Comparison of ENCODE assay signal across 1 cellular context in the genomic region with DNA sequence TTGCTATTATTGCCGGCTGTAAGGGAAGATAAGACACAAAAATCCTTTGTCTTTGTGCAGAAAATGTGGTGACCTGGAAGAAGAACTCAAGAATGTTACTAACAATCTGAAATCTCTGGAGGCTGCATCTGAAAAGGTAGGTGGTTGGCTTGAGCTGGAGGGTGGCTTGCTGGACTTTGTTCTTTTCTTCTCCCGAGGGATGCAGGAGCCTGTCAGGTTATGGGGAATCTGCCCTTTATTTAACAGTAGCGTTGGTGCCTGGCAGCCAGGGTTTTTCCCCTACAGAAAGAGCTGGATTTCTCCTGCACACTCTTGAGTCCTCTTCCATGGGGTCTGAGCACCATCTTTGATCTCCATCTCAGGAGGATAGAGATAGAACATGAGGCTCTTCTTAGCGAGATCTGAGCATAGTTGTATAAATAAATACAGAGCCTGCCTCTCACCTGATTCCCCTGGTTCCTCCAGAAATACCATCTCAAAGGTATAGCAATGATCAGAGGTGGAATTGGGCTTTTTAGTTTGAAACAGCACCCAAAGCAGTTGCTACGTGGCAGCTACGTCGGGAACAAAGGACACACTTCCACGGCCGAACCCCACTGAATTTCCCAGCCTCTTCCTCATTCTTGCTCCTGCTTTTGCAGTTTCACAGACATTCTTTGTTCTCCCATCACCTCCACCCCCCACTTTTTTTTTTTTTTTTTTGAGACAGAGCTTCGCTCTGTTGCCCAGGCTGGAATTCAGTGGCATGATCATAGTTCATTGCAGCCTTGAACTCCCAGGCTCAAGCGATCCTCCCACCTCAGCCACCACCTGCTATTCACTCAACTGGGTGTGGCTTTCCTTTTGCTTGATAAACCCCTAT.
TF ChIP-seq lines count a peak whose summit lies in the region.

No MANE protein-coding gene starts in this region.

TF ChIP-seq in HepG2, 621 proteins besides CTCF, POLR2A, EP300 and RAD21 (continued from another document and continues in another):
- TF ChIP-seq THYN1 (CRISPR knock-in tag; IDR thresholded peaks at IDR 0.05; ENCODE audit: borderline replicate concordance, low read depth): no peak
- no peak for TF ChIP-seq PAWR (CRISPR knock-in tag; IDR thresholded peaks at IDR 0.05; ENCODE audit: borderline replicate concordance)
- TF ChIP-seq, protein P1, sequence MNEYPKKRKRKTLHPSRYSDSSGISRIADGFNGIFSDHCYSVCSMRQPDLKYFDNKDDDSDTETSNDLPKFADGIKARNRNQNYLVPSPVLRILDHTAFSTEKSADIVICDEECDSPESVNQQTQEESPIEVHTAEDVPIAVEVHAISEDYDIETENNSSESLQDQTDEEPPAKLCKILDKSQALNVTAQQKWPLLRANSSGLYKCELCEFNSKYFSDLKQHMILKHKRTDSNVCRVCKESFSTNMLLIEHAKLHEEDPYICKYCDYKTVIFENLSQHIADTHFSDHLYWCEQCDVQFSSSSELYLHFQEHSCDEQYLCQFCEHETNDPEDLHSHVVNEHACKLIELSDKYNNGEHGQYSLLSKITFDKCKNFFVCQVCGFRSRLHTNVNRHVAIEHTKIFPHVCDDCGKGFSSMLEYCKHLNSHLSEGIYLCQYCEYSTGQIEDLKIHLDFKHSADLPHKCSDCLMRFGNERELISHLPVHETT (CRISPR knock-in tag; conservative IDR thresholded peaks at IDR 0.05): no peak
- TF ChIP-seq ZNF501 (CRISPR knock-in tag; IDR thresholded peaks at IDR 0.05): no peak
- no peak for TF ChIP-seq GABPA (IDR thresholded peaks at IDR 0.05; ENCODE audit: low read depth, low read length)
- TF ChIP-seq GABPA (CRISPR knock-in tag; IDR thresholded peaks at IDR 0.05; ENCODE audit: low read depth): no peak
- no peak for TF ChIP-seq HNRNPK (IDR thresholded peaks at IDR 0.05; ENCODE audit: low read depth, low read length, poor library complexity, severe bottlenecking)
- TF ChIP-seq ZZZ3 (CRISPR knock-in tag; IDR thresholded peaks at IDR 0.05; ENCODE audit: borderline replicate concordance): no peak
- TF ChIP-seq, protein P2, sequence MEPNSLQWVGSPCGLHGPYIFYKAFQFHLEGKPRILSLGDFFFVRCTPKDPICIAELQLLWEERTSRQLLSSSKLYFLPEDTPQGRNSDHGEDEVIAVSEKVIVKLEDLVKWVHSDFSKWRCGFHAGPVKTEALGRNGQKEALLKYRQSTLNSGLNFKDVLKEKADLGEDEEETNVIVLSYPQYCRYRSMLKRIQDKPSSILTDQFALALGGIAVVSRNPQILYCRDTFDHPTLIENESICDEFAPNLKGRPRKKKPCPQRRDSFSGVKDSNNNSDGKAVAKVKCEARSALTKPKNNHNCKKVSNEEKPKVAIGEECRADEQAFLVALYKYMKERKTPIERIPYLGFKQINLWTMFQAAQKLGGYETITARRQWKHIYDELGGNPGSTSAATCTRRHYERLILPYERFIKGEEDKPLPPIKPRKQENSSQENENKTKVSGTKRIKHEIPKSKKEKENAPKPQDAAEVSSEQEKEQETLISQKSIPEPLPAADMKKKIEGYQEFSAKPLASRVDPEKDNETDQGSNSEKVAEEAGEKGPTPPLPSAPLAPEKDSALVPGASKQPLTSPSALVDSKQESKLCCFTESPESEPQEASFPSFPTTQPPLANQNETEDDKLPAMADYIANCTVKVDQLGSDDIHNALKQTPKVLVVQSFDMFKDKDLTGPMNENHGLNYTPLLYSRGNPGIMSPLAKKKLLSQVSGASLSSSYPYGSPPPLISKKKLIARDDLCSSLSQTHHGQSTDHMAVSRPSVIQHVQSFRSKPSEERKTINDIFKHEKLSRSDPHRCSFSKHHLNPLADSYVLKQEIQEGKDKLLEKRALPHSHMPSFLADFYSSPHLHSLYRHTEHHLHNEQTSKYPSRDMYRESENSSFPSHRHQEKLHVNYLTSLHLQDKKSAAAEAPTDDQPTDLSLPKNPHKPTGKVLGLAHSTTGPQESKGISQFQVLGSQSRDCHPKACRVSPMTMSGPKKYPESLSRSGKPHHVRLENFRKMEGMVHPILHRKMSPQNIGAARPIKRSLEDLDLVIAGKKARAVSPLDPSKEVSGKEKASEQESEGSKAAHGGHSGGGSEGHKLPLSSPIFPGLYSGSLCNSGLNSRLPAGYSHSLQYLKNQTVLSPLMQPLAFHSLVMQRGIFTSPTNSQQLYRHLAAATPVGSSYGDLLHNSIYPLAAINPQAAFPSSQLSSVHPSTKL (CRISPR knock-in tag; IDR thresholded peaks at IDR 0.05): peak; percentile 40; the same call in 1 of the 2 replicates
- no peak for TF ChIP-seq NFIB (CRISPR knock-in tag; IDR thresholded peaks at IDR 0.05; ENCODE audit: borderline replicate concordance)
- TF ChIP-seq, protein P3, sequence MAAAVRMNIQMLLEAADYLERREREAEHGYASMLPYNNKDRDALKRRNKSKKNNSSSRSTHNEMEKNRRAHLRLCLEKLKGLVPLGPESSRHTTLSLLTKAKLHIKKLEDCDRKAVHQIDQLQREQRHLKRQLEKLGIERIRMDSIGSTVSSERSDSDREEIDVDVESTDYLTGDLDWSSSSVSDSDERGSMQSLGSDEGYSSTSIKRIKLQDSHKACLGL (CRISPR knock-in tag; IDR thresholded peaks at IDR 0.05): no peak
- TF ChIP-seq ZNF17 (CRISPR knock-in tag; IDR thresholded peaks at IDR 0.05): no peak
- TF ChIP-seq, protein P4, sequence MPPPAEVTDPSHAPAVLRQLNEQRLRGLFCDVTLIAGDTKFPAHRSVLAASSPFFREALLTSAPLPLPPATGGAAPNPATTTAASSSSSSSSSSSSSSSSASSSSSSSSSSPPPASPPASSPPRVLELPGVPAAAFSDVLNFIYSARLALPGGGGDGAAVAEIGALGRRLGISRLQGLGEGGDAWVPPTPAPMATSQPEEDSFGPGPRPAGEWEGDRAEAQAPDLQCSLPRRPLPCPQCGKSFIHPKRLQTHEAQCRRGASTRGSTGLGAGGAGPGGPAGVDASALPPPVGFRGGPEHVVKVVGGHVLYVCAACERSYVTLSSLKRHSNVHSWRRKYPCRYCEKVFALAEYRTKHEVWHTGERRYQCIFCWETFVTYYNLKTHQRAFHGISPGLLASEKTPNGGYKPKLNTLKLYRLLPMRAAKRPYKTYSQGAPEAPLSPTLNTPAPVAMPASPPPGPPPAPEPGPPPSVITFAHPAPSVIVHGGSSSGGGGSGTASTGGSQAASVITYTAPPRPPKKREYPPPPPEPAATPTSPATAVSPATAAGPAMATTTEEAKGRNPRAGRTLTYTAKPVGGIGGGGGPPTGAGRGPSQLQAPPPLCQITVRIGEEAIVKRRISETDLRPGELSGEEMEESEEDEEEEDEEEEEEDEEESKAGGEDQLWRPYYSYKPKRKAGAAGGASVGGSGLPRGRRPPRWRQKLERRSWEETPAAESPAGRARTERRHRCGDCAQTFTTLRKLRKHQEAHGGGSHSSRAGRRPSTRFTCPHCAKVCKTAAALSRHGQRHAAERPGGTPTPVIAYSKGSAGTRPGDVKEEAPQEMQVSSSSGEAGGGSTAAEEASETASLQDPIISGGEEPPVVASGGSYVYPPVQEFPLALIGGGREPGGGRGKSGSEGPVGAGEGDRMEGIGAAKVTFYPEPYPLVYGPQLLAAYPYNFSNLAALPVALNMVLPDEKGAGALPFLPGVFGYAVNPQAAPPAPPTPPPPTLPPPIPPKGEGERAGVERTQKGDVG (CRISPR knock-in tag; IDR thresholded peaks at IDR 0.05; ENCODE audit: borderline replicate concordance): no peak
- no peak for TF ChIP-seq ZNF337 (CRISPR knock-in tag; IDR thresholded peaks at IDR 0.05; ENCODE audit: borderline replicate concordance, low read depth)
- TF ChIP-seq, protein P5, sequence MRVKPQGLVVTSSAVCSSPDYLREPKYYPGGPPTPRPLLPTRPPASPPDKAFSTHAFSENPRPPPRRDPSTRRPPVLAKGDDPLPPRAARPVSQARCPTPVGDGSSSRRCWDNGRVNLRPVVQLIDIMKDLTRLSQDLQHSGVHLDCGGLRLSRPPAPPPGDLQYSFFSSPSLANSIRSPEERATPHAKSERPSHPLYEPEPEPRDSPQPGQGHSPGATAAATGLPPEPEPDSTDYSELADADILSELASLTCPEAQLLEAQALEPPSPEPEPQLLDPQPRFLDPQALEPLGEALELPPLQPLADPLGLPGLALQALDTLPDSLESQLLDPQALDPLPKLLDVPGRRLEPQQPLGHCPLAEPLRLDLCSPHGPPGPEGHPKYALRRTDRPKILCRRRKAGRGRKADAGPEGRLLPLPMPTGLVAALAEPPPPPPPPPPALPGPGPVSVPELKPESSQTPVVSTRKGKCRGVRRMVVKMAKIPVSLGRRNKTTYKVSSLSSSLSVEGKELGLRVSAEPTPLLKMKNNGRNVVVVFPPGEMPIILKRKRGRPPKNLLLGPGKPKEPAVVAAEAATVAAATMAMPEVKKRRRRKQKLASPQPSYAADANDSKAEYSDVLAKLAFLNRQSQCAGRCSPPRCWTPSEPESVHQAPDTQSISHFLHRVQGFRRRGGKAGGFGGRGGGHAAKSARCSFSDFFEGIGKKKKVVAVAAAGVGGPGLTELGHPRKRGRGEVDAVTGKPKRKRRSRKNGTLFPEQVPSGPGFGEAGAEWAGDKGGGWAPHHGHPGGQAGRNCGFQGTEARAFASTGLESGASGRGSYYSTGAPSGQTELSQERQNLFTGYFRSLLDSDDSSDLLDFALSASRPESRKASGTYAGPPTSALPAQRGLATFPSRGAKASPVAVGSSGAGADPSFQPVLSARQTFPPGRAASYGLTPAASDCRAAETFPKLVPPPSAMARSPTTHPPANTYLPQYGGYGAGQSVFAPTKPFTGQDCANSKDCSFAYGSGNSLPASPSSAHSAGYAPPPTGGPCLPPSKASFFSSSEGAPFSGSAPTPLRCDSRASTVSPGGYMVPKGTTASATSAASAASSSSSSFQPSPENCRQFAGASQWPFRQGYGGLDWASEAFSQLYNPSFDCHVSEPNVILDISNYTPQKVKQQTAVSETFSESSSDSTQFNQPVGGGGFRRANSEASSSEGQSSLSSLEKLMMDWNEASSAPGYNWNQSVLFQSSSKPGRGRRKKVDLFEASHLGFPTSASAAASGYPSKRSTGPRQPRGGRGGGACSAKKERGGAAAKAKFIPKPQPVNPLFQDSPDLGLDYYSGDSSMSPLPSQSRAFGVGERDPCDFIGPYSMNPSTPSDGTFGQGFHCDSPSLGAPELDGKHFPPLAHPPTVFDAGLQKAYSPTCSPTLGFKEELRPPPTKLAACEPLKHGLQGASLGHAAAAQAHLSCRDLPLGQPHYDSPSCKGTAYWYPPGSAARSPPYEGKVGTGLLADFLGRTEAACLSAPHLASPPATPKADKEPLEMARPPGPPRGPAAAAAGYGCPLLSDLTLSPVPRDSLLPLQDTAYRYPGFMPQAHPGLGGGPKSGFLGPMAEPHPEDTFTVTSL (CRISPR knock-in tag; IDR thresholded peaks at IDR 0.05; ENCODE audit: borderline replicate concordance): no peak
- TF ChIP-seq ZNF878 (CRISPR knock-in tag; IDR thresholded peaks at IDR 0.05): no peak
- no peak for TF ChIP-seq ZNF138 (CRISPR knock-in tag; IDR thresholded peaks at IDR 0.05; ENCODE audit: low read depth)
- TF ChIP-seq, protein P6, sequence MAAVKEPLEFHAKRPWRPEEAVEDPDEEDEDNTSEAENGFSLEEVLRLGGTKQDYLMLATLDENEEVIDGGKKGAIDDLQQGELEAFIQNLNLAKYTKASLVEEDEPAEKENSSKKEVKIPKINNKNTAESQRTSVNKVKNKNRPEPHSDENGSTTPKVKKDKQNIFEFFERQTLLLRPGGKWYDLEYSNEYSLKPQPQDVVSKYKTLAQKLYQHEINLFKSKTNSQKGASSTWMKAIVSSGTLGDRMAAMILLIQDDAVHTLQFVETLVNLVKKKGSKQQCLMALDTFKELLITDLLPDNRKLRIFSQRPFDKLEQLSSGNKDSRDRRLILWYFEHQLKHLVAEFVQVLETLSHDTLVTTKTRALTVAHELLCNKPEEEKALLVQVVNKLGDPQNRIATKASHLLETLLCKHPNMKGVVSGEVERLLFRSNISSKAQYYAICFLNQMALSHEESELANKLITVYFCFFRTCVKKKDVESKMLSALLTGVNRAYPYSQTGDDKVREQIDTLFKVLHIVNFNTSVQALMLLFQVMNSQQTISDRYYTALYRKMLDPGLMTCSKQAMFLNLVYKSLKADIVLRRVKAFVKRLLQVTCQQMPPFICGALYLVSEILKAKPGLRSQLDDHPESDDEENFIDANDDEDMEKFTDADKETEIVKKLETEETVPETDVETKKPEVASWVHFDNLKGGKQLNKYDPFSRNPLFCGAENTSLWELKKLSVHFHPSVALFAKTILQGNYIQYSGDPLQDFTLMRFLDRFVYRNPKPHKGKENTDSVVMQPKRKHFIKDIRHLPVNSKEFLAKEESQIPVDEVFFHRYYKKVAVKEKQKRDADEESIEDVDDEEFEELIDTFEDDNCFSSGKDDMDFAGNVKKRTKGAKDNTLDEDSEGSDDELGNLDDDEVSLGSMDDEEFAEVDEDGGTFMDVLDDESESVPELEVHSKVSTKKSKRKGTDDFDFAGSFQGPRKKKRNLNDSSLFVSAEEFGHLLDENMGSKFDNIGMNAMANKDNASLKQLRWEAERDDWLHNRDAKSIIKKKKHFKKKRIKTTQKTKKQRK (IDR thresholded peaks at IDR 0.05; ENCODE audit: low read length): no peak
- TF ChIP-seq, protein P7, sequence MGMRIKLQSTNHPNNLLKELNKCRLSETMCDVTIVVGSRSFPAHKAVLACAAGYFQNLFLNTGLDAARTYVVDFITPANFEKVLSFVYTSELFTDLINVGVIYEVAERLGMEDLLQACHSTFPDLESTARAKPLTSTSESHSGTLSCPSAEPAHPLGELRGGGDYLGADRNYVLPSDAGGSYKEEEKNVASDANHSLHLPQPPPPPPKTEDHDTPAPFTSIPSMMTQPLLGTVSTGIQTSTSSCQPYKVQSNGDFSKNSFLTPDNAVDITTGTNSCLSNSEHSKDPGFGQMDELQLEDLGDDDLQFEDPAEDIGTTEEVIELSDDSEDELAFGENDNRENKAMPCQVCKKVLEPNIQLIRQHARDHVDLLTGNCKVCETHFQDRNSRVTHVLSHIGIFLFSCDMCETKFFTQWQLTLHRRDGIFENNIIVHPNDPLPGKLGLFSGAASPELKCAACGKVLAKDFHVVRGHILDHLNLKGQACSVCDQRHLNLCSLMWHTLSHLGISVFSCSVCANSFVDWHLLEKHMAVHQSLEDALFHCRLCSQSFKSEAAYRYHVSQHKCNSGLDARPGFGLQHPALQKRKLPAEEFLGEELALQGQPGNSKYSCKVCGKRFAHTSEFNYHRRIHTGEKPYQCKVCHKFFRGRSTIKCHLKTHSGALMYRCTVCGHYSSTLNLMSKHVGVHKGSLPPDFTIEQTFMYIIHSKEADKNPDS (CRISPR knock-in tag; IDR thresholded peaks at IDR 0.05): no peak
- no peak for TF ChIP-seq RFXANK (CRISPR knock-in tag; IDR thresholded peaks at IDR 0.05)
- TF ChIP-seq NFYB (CRISPR knock-in tag; IDR thresholded peaks at IDR 0.05): no peak
- TF ChIP-seq CHD2 (IDR thresholded peaks at IDR 0.05; ENCODE audit: low read depth, low read length): no peak
